8 cellular contexts compared by ENCODE assay signal in genomic region chr19:2059422-2060201, GRCh38. TPM values are rescaled to one million over a fixed set of nuclear protein-coding genes. Genes with fewer than 3 reads are reported as not detected.
DNase-seq lines count a peak whose midpoint lies in the region; ATAC-seq and TF ChIP-seq lines count a peak whose summit lies in the region.

No MANE protein-coding gene starts in this region.

- H3K9me3 ChIP-seq in adrenal gland (replicated peaks in 1 of 3) (no peaks in the 10 kb centered on the region), gastrocnemius medialis (no peaks in the 10 kb centered on the region)

- H3K36me3 ChIP-seq in adrenal gland (replicated peaks in 1 of 2): no peaks in the 10 kb centered on the region
- no peaks in the 10 kb centered on the region for H3K36me3 ChIP-seq in gastrocnemius medialis

- TF ChIP-seq POLR2A in adrenal gland (IDR thresholded peaks at IDR 0.05): peak; percentile 53 to 89
- peak; percentile 87 to 94 for TF ChIP-seq POLR2A in gastrocnemius medialis (IDR thresholded peaks at IDR 0.05)

- ATAC-seq in gastrocnemius medialis: peak; percentile 56 to 58
- ATAC-seq in HG03175 (IDR thresholded peaks at IDR 0.05; ENCODE audit: unreplicated experiment): no peak

- DNase-seq in DMS53 treated with DMSO at 0.1 percent for 48 hours (lab: John Stamatoyannopoulos, UW; ENCODE audit: unreplicated experiment) (peak; percentile 84), NCI-H146 treated with DMSO at 0.1 percent for 48 hours (lab: John Stamatoyannopoulos, UW; ENCODE audit: unreplicated experiment) (peak; percentile 36), adrenal gland (peak; percentile 88 to 96 (median 95)), hepatic stellate cell (ENCODE audit: low spot score) (peak; percentile 79), gastrocnemius medialis (peak; percentile 91 to 97), D341Med (ENCODE audit: low spot score) (no peak), NCI-H187 treated with DMSO at 0.1 percent for 48 hours (lab: John Stamatoyannopoulos, UW) (no peak)

- no peak for TF ChIP-seq CTCF in adrenal gland (IDR thresholded peaks at IDR 0.05)
- peak in 1 of 5 experiments; percentile 13 for TF ChIP-seq CTCF in gastrocnemius medialis (IDR thresholded peaks at IDR 0.05 in 4 of 5, conservative IDR thresholded peaks at IDR 0.05 in 1 of 5)

- H3K4me3 ChIP-seq in adrenal gland (peak overlapping the region in 1 of 4 donors; percentile 67), gastrocnemius medialis (peak overlapping the region; percentile 65 to 96 (median 74))

- H3K4me1 ChIP-seq in adrenal gland (replicated peaks in 1 of 2) (peaks cover 45 to 56% of the 10 kb centered on the region in 2 donors), gastrocnemius medialis (peaks cover 51 to 70% of the 10 kb centered on the region in 2 donors)

- intact Hi-C loops in adrenal gland (cut with DNase I): no loop called here
- intact Hi-C loops in gastrocnemius medialis (cut with DNase I; ENCODE audit: low total_unique reads): loop anchor here (1.0 to 10.0 kb wide), 6 partner anchors 8 to 1315 kb away; partner anchors contain the start of genes GPX4, MIDN and MKNK2

- WGBS in adrenal gland, 4 donors: 23 to 37% (median 30%) methylated on average over 9 to 24 of the region's 24 CpGs

- in situ Hi-C loops in gastrocnemius medialis (cut with MboI; ENCODE audit: low sequenced_read_pairs in 4 of 4): loop anchor here in 1 of 4 donors (10.0 kb wide), 1 partner anchor 125 kb away; no protein-coding TSS in a partner anchor

- no peaks in the 10 kb centered on the region for H3K27me3 ChIP-seq in adrenal gland
- H3K27me3 ChIP-seq in gastrocnemius medialis: no peaks in the 10 kb centered on the region

- H3K27ac ChIP-seq in adrenal gland (peak overlapping the region; percentile 86 to 100 (median 98)), gastrocnemius medialis (peak overlapping the region; percentile 95 to 100 (median 98))

RNA-seq across cellular contexts. Expression of gene MKNK2, which starts 8.6 kb away (rescaled TPM):
- total RNA-seq in adrenal gland (100 to 1,000 TPM; 106 to 440 (median 171) TPM), gastrocnemius medialis (1,000 to 10,000 TPM; 1,858 to 2,149 (median 1,965) TPM)
- polyA plus RNA-seq in adrenal gland: 100 to 1,000 TPM in 2 of 3 donors, 10 to 100 TPM in 1; 30.4 to 238 (median 140) TPM

RNA-seq across cellular contexts. Expression of gene MOB3A, which starts 36.5 kb away (rescaled TPM):
- 10 to 100 TPM; 25.5 to 54.0 (median 45.2) TPM for total RNA-seq in adrenal gland
- 10 to 100 TPM; 13.6 to 22.4 (median 16.0) TPM for polyA plus RNA-seq in adrenal gland
- total RNA-seq in gastrocnemius medialis: 10 to 100 TPM; 16.0 to 30.8 (median 22.2) TPM

RNA-seq across cellular contexts. Expression of gene IZUMO4, which starts 37.1 kb away (rescaled TPM):
- total RNA-seq in adrenal gland (1 to 10 TPM in 6 of 8 donors, under 1 TPM in 2; 0.69 to 8.7 (median 2.1) TPM), gastrocnemius medialis (1 to 10 TPM in 1 of 4 donors, under 1 TPM in 1, not detected in 2; 0.93 to 1.4 TPM)
- polyA plus RNA-seq in adrenal gland: 10 to 100 TPM in 2 of 3 donors, 1 to 10 TPM in 1; 2.6 to 24.6 (median 17.4) TPM

RNA-seq across cellular contexts. Expression of gene BTBD2, which starts 44.1 kb away (rescaled TPM):
- total RNA-seq in adrenal gland: 100 to 1,000 TPM in 1 of 8 donors, 10 to 100 TPM in 7; 55.0 to 122 (median 82.4) TPM
- 10 to 100 TPM; 11.8 to 87.5 (median 57.7) TPM for polyA plus RNA-seq in adrenal gland
- 10 to 100 TPM; 54.6 to 82.9 (median 63.6) TPM for total RNA-seq in gastrocnemius medialis

Comparison
In these comparisons a context has a peak if more than half of its experiments do, and no peak if none do; other contexts are left out.
1. DNase-seq: peak in DMS53 treated with DMSO at 0.1 percent for 48 hours (single experiment), NCI-H146 treated with DMSO at 0.1 percent for 48 hours (single experiment), adrenal gland (7 of 7), hepatic stellate cell (single experiment) and gastrocnemius medialis (2 of 2); none in D341Med (single experiment) and NCI-H187 treated with DMSO at 0.1 percent for 48 hours (single experiment).
2. RNA of gene MKNK2, which starts 8.6 kb away (total RNA-seq): 1,858 to 2,149 TPM in gastrocnemius medialis; 106 to 440 TPM in adrenal gland; every median in the first group is over 4 times any median in the second.